ENCODE assay signal across 1 cellular context in the genomic region with DNA sequence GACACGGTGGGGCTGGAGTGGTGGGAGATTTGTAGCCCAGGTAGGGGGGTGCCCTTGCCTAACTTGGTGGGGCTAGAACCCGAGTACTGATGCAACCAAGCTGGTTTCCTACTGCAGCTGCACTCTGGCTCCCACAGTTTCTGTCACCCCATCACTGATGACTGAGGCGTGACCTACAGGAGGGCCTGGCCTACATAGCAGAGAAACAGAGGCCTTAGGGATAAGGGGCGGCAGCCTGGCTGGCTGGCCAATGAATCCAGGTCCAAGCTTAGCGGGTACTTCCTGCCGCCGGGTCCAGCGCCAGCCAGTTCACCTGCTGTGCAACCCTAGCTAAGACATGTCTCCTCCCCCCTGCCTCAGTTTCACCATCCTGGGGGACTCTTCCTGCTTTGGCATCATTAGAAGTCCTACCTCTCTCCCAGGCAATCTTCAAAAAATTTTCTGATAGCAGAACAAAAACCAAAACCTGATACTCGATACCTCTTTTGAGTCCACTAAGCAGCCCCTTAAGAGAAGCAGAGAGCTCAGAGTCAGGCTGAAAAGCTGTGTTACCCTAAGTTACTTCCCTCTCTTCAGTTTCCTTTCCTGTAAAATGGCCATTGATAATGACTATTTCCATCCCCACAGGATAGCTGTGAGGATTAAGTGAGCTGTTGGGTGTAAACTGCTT.
TF ChIP-seq lines count a peak whose summit lies in the region.

No MANE protein-coding gene starts in this region.

TF ChIP-seq in GM12878, 131 proteins besides CTCF, POLR2A, EP300 and RAD21 (continued from another document and continues in another):
- TF ChIP-seq, protein P1, sequence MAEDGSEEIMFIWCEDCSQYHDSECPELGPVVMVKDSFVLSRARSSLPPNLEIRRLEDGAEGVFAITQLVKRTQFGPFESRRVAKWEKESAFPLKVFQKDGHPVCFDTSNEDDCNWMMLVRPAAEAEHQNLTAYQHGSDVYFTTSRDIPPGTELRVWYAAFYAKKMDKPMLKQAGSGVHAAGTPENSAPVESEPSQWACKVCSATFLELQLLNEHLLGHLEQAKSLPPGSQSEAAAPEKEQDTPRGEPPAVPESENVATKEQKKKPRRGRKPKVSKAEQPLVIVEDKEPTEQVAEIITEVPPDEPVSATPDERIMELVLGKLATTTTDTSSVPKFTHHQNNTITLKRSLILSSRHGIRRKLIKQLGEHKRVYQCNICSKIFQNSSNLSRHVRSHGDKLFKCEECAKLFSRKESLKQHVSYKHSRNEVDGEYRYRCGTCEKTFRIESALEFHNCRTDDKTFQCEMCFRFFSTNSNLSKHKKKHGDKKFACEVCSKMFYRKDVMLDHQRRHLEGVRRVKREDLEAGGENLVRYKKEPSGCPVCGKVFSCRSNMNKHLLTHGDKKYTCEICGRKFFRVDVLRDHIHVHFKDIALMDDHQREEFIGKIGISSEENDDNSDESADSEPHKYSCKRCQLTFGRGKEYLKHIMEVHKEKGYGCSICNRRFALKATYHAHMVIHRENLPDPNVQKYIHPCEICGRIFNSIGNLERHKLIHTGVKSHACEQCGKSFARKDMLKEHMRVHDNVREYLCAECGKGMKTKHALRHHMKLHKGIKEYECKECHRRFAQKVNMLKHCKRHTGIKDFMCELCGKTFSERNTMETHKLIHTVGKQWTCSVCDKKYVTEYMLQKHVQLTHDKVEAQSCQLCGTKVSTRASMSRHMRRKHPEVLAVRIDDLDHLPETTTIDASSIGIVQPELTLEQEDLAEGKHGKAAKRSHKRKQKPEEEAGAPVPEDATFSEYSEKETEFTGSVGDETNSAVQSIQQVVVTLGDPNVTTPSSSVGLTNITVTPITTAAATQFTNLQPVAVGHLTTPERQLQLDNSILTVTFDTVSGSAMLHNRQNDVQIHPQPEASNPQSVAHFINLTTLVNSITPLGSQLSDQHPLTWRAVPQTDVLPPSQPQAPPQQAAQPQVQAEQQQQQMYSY (CRISPR knock-in tag; IDR thresholded peaks at IDR 0.05), result 0 out of 2 replicates have a peak, but pooled peaks have one; percentile 44
- TF ChIP-seq, protein P2, sequence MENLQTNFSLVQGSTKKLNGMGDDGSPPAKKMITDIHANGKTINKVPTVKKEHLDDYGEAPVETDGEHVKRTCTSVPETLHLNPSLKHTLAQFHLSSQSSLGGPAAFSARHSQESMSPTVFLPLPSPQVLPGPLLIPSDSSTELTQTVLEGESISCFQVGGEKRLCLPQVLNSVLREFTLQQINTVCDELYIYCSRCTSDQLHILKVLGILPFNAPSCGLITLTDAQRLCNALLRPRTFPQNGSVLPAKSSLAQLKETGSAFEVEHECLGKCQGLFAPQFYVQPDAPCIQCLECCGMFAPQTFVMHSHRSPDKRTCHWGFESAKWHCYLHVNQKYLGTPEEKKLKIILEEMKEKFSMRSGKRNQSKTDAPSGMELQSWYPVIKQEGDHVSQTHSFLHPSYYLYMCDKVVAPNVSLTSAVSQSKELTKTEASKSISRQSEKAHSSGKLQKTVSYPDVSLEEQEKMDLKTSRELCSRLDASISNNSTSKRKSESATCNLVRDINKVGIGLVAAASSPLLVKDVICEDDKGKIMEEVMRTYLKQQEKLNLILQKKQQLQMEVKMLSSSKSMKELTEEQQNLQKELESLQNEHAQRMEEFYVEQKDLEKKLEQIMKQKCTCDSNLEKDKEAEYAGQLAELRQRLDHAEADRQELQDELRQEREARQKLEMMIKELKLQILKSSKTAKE (IDR thresholded peaks at IDR 0.05; ENCODE audit: low read depth, poor library complexity, severe bottlenecking), result no peak
- no peak for TF ChIP-seq SP1 (IDR thresholded peaks at IDR 0.05; ENCODE audit: low read depth, low read length)
- TF ChIP-seq, protein P3, sequence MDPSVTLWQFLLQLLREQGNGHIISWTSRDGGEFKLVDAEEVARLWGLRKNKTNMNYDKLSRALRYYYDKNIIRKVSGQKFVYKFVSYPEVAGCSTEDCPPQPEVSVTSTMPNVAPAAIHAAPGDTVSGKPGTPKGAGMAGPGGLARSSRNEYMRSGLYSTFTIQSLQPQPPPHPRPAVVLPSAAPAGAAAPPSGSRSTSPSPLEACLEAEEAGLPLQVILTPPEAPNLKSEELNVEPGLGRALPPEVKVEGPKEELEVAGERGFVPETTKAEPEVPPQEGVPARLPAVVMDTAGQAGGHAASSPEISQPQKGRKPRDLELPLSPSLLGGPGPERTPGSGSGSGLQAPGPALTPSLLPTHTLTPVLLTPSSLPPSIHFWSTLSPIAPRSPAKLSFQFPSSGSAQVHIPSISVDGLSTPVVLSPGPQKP (IDR thresholded peaks at IDR 0.05; ENCODE audit: low read depth, low read length), result no peak
- TF ChIP-seq, protein P4, sequence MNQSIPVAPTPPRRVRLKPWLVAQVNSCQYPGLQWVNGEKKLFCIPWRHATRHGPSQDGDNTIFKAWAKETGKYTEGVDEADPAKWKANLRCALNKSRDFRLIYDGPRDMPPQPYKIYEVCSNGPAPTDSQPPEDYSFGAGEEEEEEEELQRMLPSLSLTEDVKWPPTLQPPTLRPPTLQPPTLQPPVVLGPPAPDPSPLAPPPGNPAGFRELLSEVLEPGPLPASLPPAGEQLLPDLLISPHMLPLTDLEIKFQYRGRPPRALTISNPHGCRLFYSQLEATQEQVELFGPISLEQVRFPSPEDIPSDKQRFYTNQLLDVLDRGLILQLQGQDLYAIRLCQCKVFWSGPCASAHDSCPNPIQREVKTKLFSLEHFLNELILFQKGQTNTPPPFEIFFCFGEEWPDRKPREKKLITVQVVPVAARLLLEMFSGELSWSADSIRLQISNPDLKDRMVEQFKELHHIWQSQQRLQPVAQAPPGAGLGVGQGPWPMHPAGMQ (IDR thresholded peaks at IDR 0.05; ENCODE audit: borderline replicate concordance), result no peak
- TF ChIP-seq, protein P5, sequence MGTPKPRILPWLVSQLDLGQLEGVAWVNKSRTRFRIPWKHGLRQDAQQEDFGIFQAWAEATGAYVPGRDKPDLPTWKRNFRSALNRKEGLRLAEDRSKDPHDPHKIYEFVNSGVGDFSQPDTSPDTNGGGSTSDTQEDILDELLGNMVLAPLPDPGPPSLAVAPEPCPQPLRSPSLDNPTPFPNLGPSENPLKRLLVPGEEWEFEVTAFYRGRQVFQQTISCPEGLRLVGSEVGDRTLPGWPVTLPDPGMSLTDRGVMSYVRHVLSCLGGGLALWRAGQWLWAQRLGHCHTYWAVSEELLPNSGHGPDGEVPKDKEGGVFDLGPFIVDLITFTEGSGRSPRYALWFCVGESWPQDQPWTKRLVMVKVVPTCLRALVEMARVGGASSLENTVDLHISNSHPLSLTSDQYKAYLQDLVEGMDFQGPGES (IDR thresholded peaks at IDR 0.05), result no peak
- TF ChIP-seq PAX5 (IDR thresholded peaks at IDR 0.05; ENCODE audit: borderline replicate concordance, low read depth, low read length), result peak; percentile 10; the same call in 1 of the 2 replicates
- no peak for TF ChIP-seq ATF7 (IDR thresholded peaks at IDR 0.05; ENCODE audit: low read depth)
- TF ChIP-seq NBN (IDR thresholded peaks at IDR 0.05), result no peak
- no peak for TF ChIP-seq CREM (IDR thresholded peaks at IDR 0.05; ENCODE audit: low read depth)
- TF ChIP-seq KLF5 (IDR thresholded peaks at IDR 0.05; ENCODE audit: partially characterized antibody), result no peak
- no peak for TF ChIP-seq RELA (IDR thresholded peaks at IDR 0.05; ENCODE audit: borderline replicate concordance, partially characterized antibody)
- TF ChIP-seq, protein P6, sequence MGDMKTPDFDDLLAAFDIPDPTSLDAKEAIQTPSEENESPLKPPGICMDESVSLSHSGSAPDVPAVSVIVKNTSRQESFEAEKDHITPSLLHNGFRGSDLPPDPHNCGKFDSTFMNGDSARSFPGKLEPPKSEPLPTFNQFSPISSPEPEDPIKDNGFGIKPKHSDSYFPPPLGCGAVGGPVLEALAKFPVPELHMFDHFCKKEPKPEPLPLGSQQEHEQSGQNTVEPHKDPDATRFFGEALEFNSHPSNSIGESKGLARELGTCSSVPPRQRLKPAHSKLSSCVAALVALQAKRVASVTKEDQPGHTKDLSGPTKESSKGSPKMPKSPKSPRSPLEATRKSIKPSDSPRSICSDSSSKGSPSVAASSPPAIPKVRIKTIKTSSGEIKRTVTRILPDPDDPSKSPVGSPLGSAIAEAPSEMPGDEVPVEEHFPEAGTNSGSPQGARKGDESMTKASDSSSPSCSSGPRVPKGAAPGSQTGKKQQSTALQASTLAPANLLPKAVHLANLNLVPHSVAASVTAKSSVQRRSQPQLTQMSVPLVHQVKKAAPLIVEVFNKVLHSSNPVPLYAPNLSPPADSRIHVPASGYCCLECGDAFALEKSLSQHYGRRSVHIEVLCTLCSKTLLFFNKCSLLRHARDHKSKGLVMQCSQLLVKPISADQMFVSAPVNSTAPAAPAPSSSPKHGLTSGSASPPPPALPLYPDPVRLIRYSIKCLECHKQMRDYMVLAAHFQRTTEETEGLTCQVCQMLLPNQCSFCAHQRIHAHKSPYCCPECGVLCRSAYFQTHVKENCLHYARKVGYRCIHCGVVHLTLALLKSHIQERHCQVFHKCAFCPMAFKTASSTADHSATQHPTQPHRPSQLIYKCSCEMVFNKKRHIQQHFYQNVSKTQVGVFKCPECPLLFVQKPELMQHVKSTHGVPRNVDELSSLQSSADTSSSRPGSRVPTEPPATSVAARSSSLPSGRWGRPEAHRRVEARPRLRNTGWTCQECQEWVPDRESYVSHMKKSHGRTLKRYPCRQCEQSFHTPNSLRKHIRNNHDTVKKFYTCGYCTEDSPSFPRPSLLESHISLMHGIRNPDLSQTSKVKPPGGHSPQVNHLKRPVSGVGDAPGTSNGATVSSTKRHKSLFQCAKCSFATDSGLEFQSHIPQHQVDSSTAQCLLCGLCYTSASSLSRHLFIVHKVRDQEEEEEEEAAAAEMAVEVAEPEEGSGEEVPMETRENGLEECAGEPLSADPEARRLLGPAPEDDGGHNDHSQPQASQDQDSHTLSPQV (IDR thresholded peaks at IDR 0.05), result no peak
- TF ChIP-seq, protein P7, sequence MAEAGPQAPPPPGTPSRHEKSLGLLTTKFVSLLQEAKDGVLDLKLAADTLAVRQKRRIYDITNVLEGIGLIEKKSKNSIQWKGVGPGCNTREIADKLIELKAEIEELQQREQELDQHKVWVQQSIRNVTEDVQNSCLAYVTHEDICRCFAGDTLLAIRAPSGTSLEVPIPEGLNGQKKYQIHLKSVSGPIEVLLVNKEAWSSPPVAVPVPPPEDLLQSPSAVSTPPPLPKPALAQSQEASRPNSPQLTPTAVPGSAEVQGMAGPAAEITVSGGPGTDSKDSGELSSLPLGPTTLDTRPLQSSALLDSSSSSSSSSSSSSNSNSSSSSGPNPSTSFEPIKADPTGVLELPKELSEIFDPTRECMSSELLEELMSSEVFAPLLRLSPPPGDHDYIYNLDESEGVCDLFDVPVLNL (IDR thresholded peaks at IDR 0.05; ENCODE audit: low read depth, low read length), result no peak
- TF ChIP-seq, protein P8, sequence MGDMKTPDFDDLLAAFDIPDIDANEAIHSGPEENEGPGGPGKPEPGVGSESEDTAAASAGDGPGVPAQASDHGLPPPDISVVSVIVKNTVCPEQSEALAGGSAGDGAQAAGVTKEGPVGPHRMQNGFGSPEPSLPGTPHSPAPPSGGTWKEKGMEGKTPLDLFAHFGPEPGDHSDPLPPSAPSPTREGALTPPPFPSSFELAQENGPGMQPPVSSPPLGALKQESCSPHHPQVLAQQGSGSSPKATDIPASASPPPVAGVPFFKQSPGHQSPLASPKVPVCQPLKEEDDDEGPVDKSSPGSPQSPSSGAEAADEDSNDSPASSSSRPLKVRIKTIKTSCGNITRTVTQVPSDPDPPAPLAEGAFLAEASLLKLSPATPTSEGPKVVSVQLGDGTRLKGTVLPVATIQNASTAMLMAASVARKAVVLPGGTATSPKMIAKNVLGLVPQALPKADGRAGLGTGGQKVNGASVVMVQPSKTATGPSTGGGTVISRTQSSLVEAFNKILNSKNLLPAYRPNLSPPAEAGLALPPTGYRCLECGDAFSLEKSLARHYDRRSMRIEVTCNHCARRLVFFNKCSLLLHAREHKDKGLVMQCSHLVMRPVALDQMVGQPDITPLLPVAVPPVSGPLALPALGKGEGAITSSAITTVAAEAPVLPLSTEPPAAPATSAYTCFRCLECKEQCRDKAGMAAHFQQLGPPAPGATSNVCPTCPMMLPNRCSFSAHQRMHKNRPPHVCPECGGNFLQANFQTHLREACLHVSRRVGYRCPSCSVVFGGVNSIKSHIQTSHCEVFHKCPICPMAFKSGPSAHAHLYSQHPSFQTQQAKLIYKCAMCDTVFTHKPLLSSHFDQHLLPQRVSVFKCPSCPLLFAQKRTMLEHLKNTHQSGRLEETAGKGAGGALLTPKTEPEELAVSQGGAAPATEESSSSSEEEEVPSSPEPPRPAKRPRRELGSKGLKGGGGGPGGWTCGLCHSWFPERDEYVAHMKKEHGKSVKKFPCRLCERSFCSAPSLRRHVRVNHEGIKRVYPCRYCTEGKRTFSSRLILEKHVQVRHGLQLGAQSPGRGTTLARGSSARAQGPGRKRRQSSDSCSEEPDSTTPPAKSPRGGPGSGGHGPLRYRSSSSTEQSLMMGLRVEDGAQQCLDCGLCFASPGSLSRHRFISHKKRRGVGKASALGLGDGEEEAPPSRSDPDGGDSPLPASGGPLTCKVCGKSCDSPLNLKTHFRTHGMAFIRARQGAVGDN (IDR thresholded peaks at IDR 0.05), result peak; percentile 20; the same call in 1 of the 2 replicates
- no peak for TF ChIP-seq HDAC6 (IDR thresholded peaks at IDR 0.05; ENCODE audit: unreplicated experiment)
- TF ChIP-seq POLR2AphosphoS5 (IDR thresholded peaks at IDR 0.05; ENCODE audit: low read length), result peak; percentile 53; the same call in 1 of the 2 replicates
- TF ChIP-seq NR2C1 (IDR thresholded peaks at IDR 0.05), result no peak
- TF ChIP-seq, protein P9, sequence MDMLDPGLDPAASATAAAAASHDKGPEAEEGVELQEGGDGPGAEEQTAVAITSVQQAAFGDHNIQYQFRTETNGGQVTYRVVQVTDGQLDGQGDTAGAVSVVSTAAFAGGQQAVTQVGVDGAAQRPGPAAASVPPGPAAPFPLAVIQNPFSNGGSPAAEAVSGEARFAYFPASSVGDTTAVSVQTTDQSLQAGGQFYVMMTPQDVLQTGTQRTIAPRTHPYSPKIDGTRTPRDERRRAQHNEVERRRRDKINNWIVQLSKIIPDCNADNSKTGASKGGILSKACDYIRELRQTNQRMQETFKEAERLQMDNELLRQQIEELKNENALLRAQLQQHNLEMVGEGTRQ (IDR thresholded peaks at IDR 0.05; ENCODE audit: borderline replicate concordance, low read depth, low read length), result no peak
